ENCODE assay signal across 24 cellular contexts in genomic region chr11:123413636-123414035, GRCh38.
DNase-seq lines count a peak whose midpoint lies in the region; ATAC-seq and TF ChIP-seq lines count a peak whose summit lies in the region.
"Had no signal": no experiment of that assay in that cellular context is flagged by ENCODE, and none has a peak within 500 bp of the region (broad histone marks: within the 10 kb centered on the region; RNA-seq: fewer than 3 reads in every experiment).

No MANE protein-coding gene starts in this region.

- DNase-seq in AG10803 (ENCODE audit: low read depth) (peak; percentile 25), GM03348 (ENCODE audit: low spot score) (peak; percentile 12), NOMO-1 (lab: John Stamatoyannopoulos, UW; ENCODE audit: unreplicated experiment in 2 of 2) (peak; percentile 38 to 70), fibroblast of mammary gland (ENCODE audit: low read depth) (peak; percentile 48)
- no peak for DNase-seq in stimulated activated naive CD4-positive, alpha-beta T cell treated with Interleukin-2 at 50 U/mL for 16 hours (lab: John Stamatoyannopoulos, UW)
- DNase-seq: activated CD4-positive, alpha-beta T cell treated with anti-CD3 and anti-CD28 coated beads, Interleukin-2, amount 10 ng/mL, durations not matched to agents 7 days and 5 days; activated CD8-positive, alpha-beta memory T cell treated with anti-CD3 and anti-CD28 coated beads, Interleukin-2, amount 50 U/mL, for 4 hours; activated naive CD8-positive, alpha-beta T cell treated with anti-CD3 and anti-CD28 coated beads, Interleukin-2, amount 10 ng/mL, durations not matched to agents 7 days and 5 days; body of pancreas; CD4-positive, alpha-beta memory T cell; effector CD4-positive, alpha-beta T cell; GDM1; kidney glomerular epithelial cell; mammary epithelial cell; NCI-H146; NCI-H2171 treated with DMSO at 0.1 percent for 48 hours; NCI-H69; SHP77; stimulated activated naive B cell treated with anti-CD40 and anti-IgM and Interleukin-4, amounts not matched to agents 10 μg/mL and 1 μg/mL and 100 μg/mL, for 72 hours had no signal

- ATAC-seq in HG02763 (IDR thresholded peaks at IDR 0.05; ENCODE audit: unreplicated experiment) (no peak), HG03196 (IDR thresholded peaks at IDR 0.05; ENCODE audit: unreplicated experiment) (no peak), HG02885 (IDR thresholded peaks at IDR 0.05; ENCODE audit: poor library complexity, unreplicated experiment) (no peak)
- ATAC-seq: body of pancreas; stimulated activated naive B cell treated with anti-CD40 and anti-IgM and Interleukin-4, amounts not matched to agents 10 μg/mL and 1 μg/mL and 100 μg/mL, for 72 hours had no signal

- no peak for TF ChIP-seq CTCF in AG10803 (conservative IDR thresholded peaks at IDR 0.05; ENCODE audit: low read length)
- TF ChIP-seq CTCF in fibroblast of mammary gland (conservative IDR thresholded peaks at IDR 0.05; ENCODE audit: control insufficient read depth, insufficient read depth, low read depth, low read length) = no peak

- H3K4me3 ChIP-seq in AG10803 (ENCODE audit: low read length) = no peak overlapping the region
- no peak overlapping the region for H3K4me3 ChIP-seq in fibroblast of mammary gland (ENCODE audit: control insufficient read depth, low read depth, low read length)
- H3K4me3 ChIP-seq: body of pancreas, smooth muscle cell, thoracic aorta had no signal
